In genomic region chr7:84336741-84337140, GRCh38 we compare ENCODE assay signal across 20 cellular contexts.
DNase-seq lines count a peak whose midpoint lies in the region; ATAC-seq and TF ChIP-seq lines count a peak whose summit lies in the region.
"Had no signal": no experiment of that assay in that cellular context is flagged by ENCODE, and none has a peak within 500 bp of the region (broad histone marks: within the 10 kb centered on the region; RNA-seq: fewer than 3 reads in every experiment).

No MANE protein-coding gene starts in this region.

- ATAC-seq in GM21526 (IDR thresholded peaks at IDR 0.05; ENCODE audit: low FRiP score, unreplicated experiment) (peak; percentile 16), HG03354 (IDR thresholded peaks at IDR 0.05; ENCODE audit: poor library complexity, severe bottlenecking, unreplicated experiment) (peak; percentile 17), HG03175 (IDR thresholded peaks at IDR 0.05; ENCODE audit: unreplicated experiment) (no peak), HG03571 (IDR thresholded peaks at IDR 0.05; ENCODE audit: unreplicated experiment) (no peak)
- ATAC-seq: CD8-positive, alpha-beta T cell; K562; left lobe of liver; mucosa of descending colon had no signal

- CTCF ChIA-PET in Caco-2 (lab: Charles Lee), result no interaction called here

- POLR2A ChIA-PET in Caco-2 (lab: Charles Lee), result no interaction called here

- peaks cover 21% of the 10 kb centered on the region for H3K4me1 ChIP-seq in Caco-2
- H3K4me1 ChIP-seq: ascending aorta had no signal

- peaks cover 8% of the 10 kb centered on the region for H3K4me1 Mint-ChIP-seq in Caco-2 (ENCODE audit: low read depth, unreplicated experiment)
- H3K4me1 Mint-ChIP-seq in T-helper 2 cell treated with Interferon-gamma antibody and Interleukin-4, amounts not matched to agents 5 μg/mL and 100 μg/mL, for 36 hours (ENCODE audit: low read depth), result no peaks in the 10 kb centered on the region
- H3K4me1 Mint-ChIP-seq: activated CD4-positive, alpha-beta T cell treated with anti-CD3 and anti-CD28 coated beads, Interleukin-2, amount 10 ng/mL, durations not matched to agents 24 days and 14 days had no signal

- H3K4me3 Mint-ChIP-seq in Caco-2 (ENCODE audit: unreplicated experiment), result peak overlapping the region; percentile 8
- no peak overlapping the region for H3K4me3 Mint-ChIP-seq in T-helper 2 cell treated with Interferon-gamma antibody and Interleukin-4, amounts not matched to agents 5 μg/mL and 100 μg/mL, for 36 hours
- H3K4me3 Mint-ChIP-seq: activated CD4-positive, alpha-beta T cell treated with anti-CD3 and anti-CD28 coated beads, Interleukin-2, amount 10 ng/mL, durations not matched to agents 24 days and 14 days; CD8-positive, alpha-beta T cell had no signal

- intact Hi-C loops in Caco-2 (cut with micrococcal nuclease; ENCODE audit: unreplicated experiment), result loop anchor here (5.0 kb wide), 1 partner anchor 144 kb away; the partner anchor contains the start of gene SEMA3A

- no peak for TF ChIP-seq CTCF in Caco-2 (IDR thresholded peaks at IDR 0.05; ENCODE audit: insufficient read depth in 1 of 2, low read depth in 1 of 2, low read length in 1 of 2, severe bottlenecking in 1 of 2, unreplicated experiment in 1 of 2)
- no peak for TF ChIP-seq CTCF in astrocyte of the spinal cord (IDR thresholded peaks at IDR 0.05; ENCODE audit: low read depth, low read length)

- no peaks in the 10 kb centered on the region for H3K36me3 ChIP-seq in Caco-2 (ENCODE audit: control insufficient read depth, insufficient read depth, low read length)
- H3K36me3 ChIP-seq: ascending aorta, sigmoid colon had no signal

- in situ Hi-C loops in astrocyte of the spinal cord (cut with HindIII; ENCODE audit: low sequenced_read_pairs), result no loop called here

- no peak for DNase-seq in Caco-2
- DNase-seq in astrocyte of the spinal cord (ENCODE audit: low read depth, low spot score), result peak; percentile 22
- DNase-seq in T-helper 2 cell treated with Interferon-gamma antibody and Interleukin-4, amounts not matched to agents 5 μg/mL and 100 μg/mL, for 36 hours (ENCODE audit: low spot score), result no peak
- no peak for DNase-seq in NCI-H1436 treated with DMSO at 0.1 percent for 48 hours (lab: John Stamatoyannopoulos, UW)
- DNase-seq: activated CD4-positive, alpha-beta T cell treated with anti-CD3 and anti-CD28 coated beads, Interleukin-2, amount 10 ng/mL, durations not matched to agents 24 days and 14 days; CD8-positive, alpha-beta T cell; mucosa of descending colon; NCI-H1092 treated with DMSO at 0.1 percent for 48 hours; NCI-H2107; NCI-H526; occipital lobe; sigmoid colon; stimulated activated CD4-positive, alpha-beta T cell treated with anti-CD3 and anti-CD28 coated beads, Interleukin-1b, Interleukin-23, amount 100 ng/mL, for 48 hours had no signal

- H3K9me3 Mint-ChIP-seq in Caco-2 (ENCODE audit: unreplicated experiment), result no peaks in the 10 kb centered on the region
- H3K9me3 Mint-ChIP-seq in T-helper 2 cell treated with Interferon-gamma antibody and Interleukin-4, amounts not matched to agents 5 μg/mL and 100 μg/mL, for 36 hours, result no peaks in the 10 kb centered on the region
- H3K9me3 Mint-ChIP-seq: activated CD4-positive, alpha-beta T cell treated with anti-CD3 and anti-CD28 coated beads, Interleukin-2, amount 10 ng/mL, durations not matched to agents 24 days and 14 days; CD8-positive, alpha-beta T cell had no signal

- peak overlapping the region; percentile 55 for H3K27ac Mint-ChIP-seq in Caco-2 (ENCODE audit: unreplicated experiment)
- no peak overlapping the region for H3K27ac Mint-ChIP-seq in T-helper 2 cell treated with Interferon-gamma antibody and Interleukin-4, amounts not matched to agents 5 μg/mL and 100 μg/mL, for 36 hours
- H3K27ac Mint-ChIP-seq: activated CD4-positive, alpha-beta T cell treated with anti-CD3 and anti-CD28 coated beads, Interleukin-2, amount 10 ng/mL, durations not matched to agents 24 days and 14 days; CD8-positive, alpha-beta T cell had no signal

- H3K9me3 ChIP-seq in Caco-2, result no peaks in the 10 kb centered on the region
- H3K9me3 ChIP-seq: ascending aorta, mucosa of descending colon, sigmoid colon had no signal

- H3K36me3 Mint-ChIP-seq in Caco-2 (ENCODE audit: insufficient read depth, unreplicated experiment), result no peaks in the 10 kb centered on the region
- no peaks in the 10 kb centered on the region for H3K36me3 Mint-ChIP-seq in T-helper 2 cell treated with Interferon-gamma antibody and Interleukin-4, amounts not matched to agents 5 μg/mL and 100 μg/mL, for 36 hours (ENCODE audit: low read depth)
- H3K36me3 Mint-ChIP-seq: CD8-positive, alpha-beta T cell had no signal

- no peaks in the 10 kb centered on the region for H3K27me3 Mint-ChIP-seq in Caco-2 (ENCODE audit: insufficient read depth, unreplicated experiment)
- no peaks in the 10 kb centered on the region for H3K27me3 Mint-ChIP-seq in T-helper 2 cell treated with Interferon-gamma antibody and Interleukin-4, amounts not matched to agents 5 μg/mL and 100 μg/mL, for 36 hours (ENCODE audit: low read depth)
- H3K27me3 Mint-ChIP-seq: activated CD4-positive, alpha-beta T cell treated with anti-CD3 and anti-CD28 coated beads, Interleukin-2, amount 10 ng/mL, durations not matched to agents 24 days and 14 days had no signal

- no TSS peak for BruUV-seq in Caco-2 (replicated peaks; lab: Mats Ljungman, UMichigan)

- no peak overlapping the region for H3K4me3 ChIP-seq in Caco-2 (ENCODE audit: low read depth, low read length)
- no peak overlapping the region for H3K4me3 ChIP-seq in astrocyte of the spinal cord (ENCODE audit: low read depth, low read length)
- H3K4me3 ChIP-seq: ascending aorta, K562, mucosa of descending colon, sigmoid colon had no signal

- no peaks in the 10 kb centered on the region for H3K27me3 ChIP-seq in Caco-2 (replicated peaks; ENCODE audit: control insufficient read depth, insufficient read depth, low read length)
- H3K27me3 ChIP-seq: ascending aorta, sigmoid colon had no signal

Comparison
In these comparisons a context has a peak if more than half of its experiments do, and no peak if none do; other contexts are left out.
1. ATAC-seq: peak in GM21526 (single experiment) and HG03354 (single experiment); none in HG03175 (single experiment) and HG03571 (single experiment).